ENCODE assay signal across 25 cellular contexts in the genomic region with DNA sequence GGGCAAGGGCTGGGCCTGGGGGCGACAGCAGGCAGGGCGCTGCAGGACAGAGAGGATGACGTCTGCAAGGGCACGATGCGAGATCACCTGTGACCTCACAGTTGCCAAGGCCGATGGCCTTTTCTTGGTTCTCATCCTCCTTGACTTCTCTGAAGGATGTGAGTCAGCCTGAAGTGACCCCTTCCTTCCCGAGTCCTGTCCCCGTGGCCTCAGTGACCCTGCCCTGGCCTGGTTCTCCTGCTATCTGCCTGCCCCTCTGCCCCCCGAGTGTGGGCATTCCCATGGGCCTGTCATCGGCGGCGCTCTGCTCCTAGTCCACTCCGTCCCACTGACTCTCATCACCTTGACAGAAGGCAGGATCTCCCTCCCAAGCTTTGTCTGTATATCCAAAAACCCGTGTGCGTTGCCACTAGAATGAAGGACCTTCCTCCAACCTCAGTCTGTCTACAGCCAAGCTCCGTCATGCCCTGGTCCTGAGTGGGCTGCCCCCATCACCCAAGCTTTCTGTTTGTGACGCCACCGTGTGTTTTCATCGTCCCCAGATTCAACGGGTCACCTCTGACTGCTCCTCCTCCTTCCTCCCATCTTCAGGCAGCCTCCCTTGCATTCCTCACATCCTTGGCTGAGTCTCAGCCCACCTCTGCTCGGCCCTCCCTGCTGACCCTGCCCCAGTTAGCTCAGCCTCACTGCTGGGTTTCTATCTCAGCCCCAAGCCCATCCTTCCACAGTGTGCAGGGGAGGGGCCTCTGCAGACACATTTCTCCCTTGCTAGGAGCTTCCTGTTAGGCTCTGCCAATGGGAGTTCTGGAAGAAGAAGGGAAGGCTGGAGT. TPM values are rescaled to one million over a fixed set of nuclear protein-coding genes. Genes with fewer than 3 reads are reported as not detected.
DNase-seq lines count a peak whose midpoint lies in the region; ATAC-seq, FAIRE-seq and TF ChIP-seq lines count a peak whose summit lies in the region.
"Had no signal": no experiment of that assay in that cellular context is flagged by ENCODE, and none has a peak within 500 bp of the region (broad histone marks: within the 10 kb centered on the region; RNA-seq: fewer than 3 reads in every experiment).

No MANE protein-coding gene starts in this region.

- H3K4me3 Mint-ChIP-seq in GM23338: no peak overlapping the region
- H3K4me3 Mint-ChIP-seq: activated naive CD8-positive, alpha-beta T cell treated with anti-CD3 and anti-CD28 coated beads, Interleukin-2, amount 50 U/mL, for 24 hours; immature natural killer cell; stimulated activated naive CD8-positive, alpha-beta T cell treated with anti-CD3 and anti-CD28 coated beads, Interleukin-15, amount 100 ng/mL, for 72 hours had no signal

- H4K20me1 ChIP-seq in GM23338 (replicated peaks; ENCODE audit: insufficient read depth): no peaks in the 10 kb centered on the region; the same call in 1 of the 2 replicates

- no peak for FAIRE-seq in small intestine (lab: Jason Lieb, UNC)
- FAIRE-seq: colon, TTC549 had no signal

- H3K9me2 ChIP-seq in GM23338 (ENCODE audit: insufficient read depth): no peaks in the 10 kb centered on the region

- H3K27me3 ChIP-seq in GM23338 (ENCODE audit: insufficient read depth) (no peaks in the 10 kb centered on the region), small intestine (ENCODE audit: control insufficient read depth in 2 of 2, insufficient read depth in 2 of 2, low read length in 2 of 2) (no peaks in the 10 kb centered on the region)
- H3K27me3 ChIP-seq: body of pancreas, heart left ventricle, transverse colon had no signal

- no peak overlapping the region for H3K4me2 ChIP-seq in GM23338

- peaks cover 3% of the 10 kb centered on the region; the same call in 1 of the 2 replicates for H3K79me2 ChIP-seq in GM23338 (replicated peaks; ENCODE audit: insufficient read depth)

- peaks cover 6% of the 10 kb centered on the region for H3K4me1 ChIP-seq in GM23338 (ENCODE audit: insufficient read depth)
- H3K4me1 ChIP-seq in small intestine (ENCODE audit: control insufficient read depth in 2 of 2, insufficient read depth in 1 of 2, low read depth in 1 of 2, low read length in 1 of 2): no peaks in the 10 kb centered on the region

- H3K27ac ChIP-seq in GM23338 (ENCODE audit: low read depth): no peak overlapping the region
- no peak overlapping the region for H3K27ac ChIP-seq in small intestine (ENCODE audit: low read depth in 1 of 2, low read length in 1 of 2)
- H3K27ac ChIP-seq: body of pancreas, heart left ventricle, transverse colon had no signal

- H3K4me1 Mint-ChIP-seq in GM23338: peaks cover 29% of the 10 kb centered on the region

- DNase-seq in GM23338 (ENCODE audit: low spot score) (peak; percentile 43), RKO (ENCODE audit: low spot score) (peak; percentile 3), islet precursor cell (peak; percentile 79), retina (peak; percentile 51), NCI-H187 (lab: John Stamatoyannopoulos, UW) (no peak), small intestine (no peak), inferior parietal cortex (ENCODE audit: extremely low spot score) (no peak)
- DNase-seq: activated CD4-positive, alpha-beta T cell treated with anti-CD3 and anti-CD28 coated beads for 4 hours; activated effector memory CD4-positive, alpha-beta T cell treated with Interleukin-2 at 50 U/mL for 16 hours; activated naive CD8-positive, alpha-beta T cell treated with anti-CD3 and anti-CD28 coated beads, Interleukin-2, amount 50 U/mL, for 24 hours; EL; heart left ventricle; immature natural killer cell; NCI-H1417 treated with DMSO at 0.1 percent for 48 hours; NCI-H526; stimulated activated CD4-positive, alpha-beta T cell treated with anti-CD3 and anti-CD28 coated beads, Interleukin-4, amount 100 ng/mL, for 1 hour; stimulated activated naive CD8-positive, alpha-beta T cell treated with anti-CD3 and anti-CD28 coated beads, Interleukin-15, amount 100 ng/mL, for 72 hours; SW 1271; transverse colon had no signal

- no peak overlapping the region for H2AFZ ChIP-seq in GM23338

- H3F3A ChIP-seq in GM23338 (replicated peaks; ENCODE audit: low read depth): no peaks in the 10 kb centered on the region

- H3K27ac Mint-ChIP-seq in GM23338: no peak overlapping the region
- H3K27ac Mint-ChIP-seq: activated naive CD8-positive, alpha-beta T cell treated with anti-CD3 and anti-CD28 coated beads, Interleukin-2, amount 50 U/mL, for 24 hours; immature natural killer cell had no signal

- peak; percentile 77 for ATAC-seq in GM23338
- ATAC-seq: activated naive CD8-positive, alpha-beta T cell treated with anti-CD3 and anti-CD28 coated beads, Interleukin-2, amount 50 U/mL, for 24 hours; body of pancreas; heart left ventricle; Right ventricle myocardium inferior; stimulated activated naive CD8-positive, alpha-beta T cell treated with anti-CD3 and anti-CD28 coated beads, Interleukin-15, amount 100 ng/mL, for 72 hours had no signal

- peaks cover 8% of the 10 kb centered on the region; the same call in 2 of the 3 replicates for H3K36me3 Mint-ChIP-seq in GM23338 (ENCODE audit: low read depth)

- H3K9me3 ChIP-seq in small intestine (ENCODE audit: control insufficient read depth, low read depth): no peaks in the 10 kb centered on the region
- H3K9me3 ChIP-seq: body of pancreas, heart left ventricle, transverse colon had no signal

- no peak overlapping the region for H3K4me3 ChIP-seq in GM23338
- H3K4me3 ChIP-seq in small intestine (ENCODE audit: low read depth in 1 of 2, low read length in 2 of 2): no peak overlapping the region
- H3K4me3 ChIP-seq: body of pancreas, heart left ventricle, transverse colon had no signal

- no peaks in the 10 kb centered on the region for H3K9me3 Mint-ChIP-seq in GM23338
- H3K9me3 Mint-ChIP-seq: activated naive CD8-positive, alpha-beta T cell treated with anti-CD3 and anti-CD28 coated beads, Interleukin-2, amount 50 U/mL, for 24 hours; immature natural killer cell; stimulated activated naive CD8-positive, alpha-beta T cell treated with anti-CD3 and anti-CD28 coated beads, Interleukin-15, amount 100 ng/mL, for 72 hours had no signal

- H3K27me3 Mint-ChIP-seq in GM23338 (ENCODE audit: insufficient read depth, low read depth, poor library complexity): peaks cover 12% of the 10 kb centered on the region
- H3K27me3 Mint-ChIP-seq: activated naive CD8-positive, alpha-beta T cell treated with anti-CD3 and anti-CD28 coated beads, Interleukin-2, amount 50 U/mL, for 24 hours; stimulated activated naive CD8-positive, alpha-beta T cell treated with anti-CD3 and anti-CD28 coated beads, Interleukin-15, amount 100 ng/mL, for 72 hours had no signal

- 67 to 77% (median 72%) methylated on average over 21 of the region's 21 CpGs for WGBS in small intestine, 3 donors

- no peak for TF ChIP-seq CTCF in GM23338 (conservative IDR thresholded peaks at IDR 0.05; ENCODE audit: low read depth in 2 of 2)

- H3K36me3 ChIP-seq in GM23338 (ENCODE audit: insufficient read depth): no peaks in the 10 kb centered on the region
- H3K36me3 ChIP-seq in small intestine (ENCODE audit: control insufficient read depth in 2 of 2, insufficient read depth in 2 of 2, low read length in 2 of 2): no peaks in the 10 kb centered on the region
- H3K36me3 ChIP-seq: transverse colon had no signal

TF ChIP-seq in GM23338, 12 proteins besides CTCF, POLR2A, EP300 and RAD21 (continues in another document):
- TF ChIP-seq CREB1 (CRISPR knock-in tag; IDR thresholded peaks at IDR 0.05; ENCODE audit: low read depth) (no peak), JUNB (IDR thresholded peaks at IDR 0.05; ENCODE audit: unreplicated experiment) (no peak), STAT1 (IDR thresholded peaks at IDR 0.05; ENCODE audit: unreplicated experiment) (no peak)

RNA-seq across cellular contexts. Expression of gene IFT27, which starts 5.6 kb away (rescaled TPM):
- total RNA-seq in GM23338 (2014; rRNA removed; shearing (Covaris generic)): 20.3 and 28.5 TPM in 2 replicates
- polyA plus RNA-seq in GM23338 (2016; fragmentation: Nextera tagmentation; extraction: Ambion mirVana) (63.5 and 67.7 TPM in 2 replicates), small intestine (10 to 100 TPM; 21.9 to 29.5 (median 25.9) TPM)

RNA-seq across cellular contexts. Expression of gene PVALB, which starts 46.5 kb away (rescaled TPM):
- total RNA-seq in GM23338 (2014; rRNA removed; shearing (Covaris generic)): not detected in 2 replicates
- 7.9 and 8.6 TPM in 2 replicates for polyA plus RNA-seq in GM23338 (2016; fragmentation: Nextera tagmentation; extraction: Ambion mirVana)
- polyA plus RNA-seq in small intestine: not detected
- total RNA-seq: body of pancreas, heart left ventricle, lung microvascular endothelial cell, posterior vena cava, Right ventricle myocardium inferior had no signal
- polyA plus RNA-seq: heart left ventricle, immature natural killer cell had no signal

Comparison
In these comparisons a context has a peak if more than half of its experiments do, and no peak if none do; other contexts are left out.
1. DNase-seq: peak in GM23338 (single experiment), RKO (single experiment), islet precursor cell (single experiment) and retina (single experiment); none in NCI-H187 (0 of 2), small intestine (single experiment) and inferior parietal cortex (single experiment).